Comparison of ENCODE assay signal across 8 cellular contexts in genomic region chr22:31943206-31943975, GRCh38. TPM values are rescaled to one million over a fixed set of nuclear protein-coding genes. Genes with fewer than 3 reads are reported as not detected.
DNase-seq lines count a peak whose midpoint lies in the region; FAIRE-seq and TF ChIP-seq lines count a peak whose summit lies in the region.

No MANE protein-coding gene starts in this region.

- peaks cover 6% of the 10 kb centered on the region for H3K27me3 Mint-ChIP-seq in activated naive CD4-positive, alpha-beta T cell treated with anti-CD3 and anti-CD28 coated beads, Interleukin-2, amount 10 ng/mL, durations not matched to agents 7 days and 5 days
- H3K27me3 Mint-ChIP-seq in brain (no peaks in the 10 kb centered on the region), mesothelial cell of epicardium (ENCODE audit: low read depth) (no peaks in the 10 kb centered on the region)

- H3K4me3 Mint-ChIP-seq in activated naive CD4-positive, alpha-beta T cell treated with anti-CD3 and anti-CD28 coated beads, Interleukin-2, amount 10 ng/mL, durations not matched to agents 7 days and 5 days = no peak overlapping the region
- H3K4me3 Mint-ChIP-seq in brain (peak overlapping the region; percentile 86 to 90 (median 88)), mesothelial cell of epicardium (peak overlapping the region; percentile 87)

- peak overlapping the region; percentile 94 for H3K27ac Mint-ChIP-seq in activated naive CD4-positive, alpha-beta T cell treated with anti-CD3 and anti-CD28 coated beads, Interleukin-2, amount 10 ng/mL, durations not matched to agents 7 days and 5 days
- H3K27ac Mint-ChIP-seq in brain (peak overlapping the region; percentile 65 to 99 (median 94)), mesothelial cell of epicardium (peak overlapping the region; percentile 82)

- no peak for TF ChIP-seq CTCF in brain (conservative IDR thresholded peaks at IDR 0.05)
- TF ChIP-seq CTCF in mesothelial cell of epicardium (IDR thresholded peaks at IDR 0.05; ENCODE audit: unreplicated experiment) = no peak

- H3K4me1 Mint-ChIP-seq in activated naive CD4-positive, alpha-beta T cell treated with anti-CD3 and anti-CD28 coated beads, Interleukin-2, amount 10 ng/mL, durations not matched to agents 7 days and 5 days = peaks cover 31% of the 10 kb centered on the region
- H3K4me1 Mint-ChIP-seq in brain = peaks cover 51% of the 10 kb centered on the region
- H3K4me1 Mint-ChIP-seq in mesothelial cell of epicardium = peaks cover 12% of the 10 kb centered on the region

- H3K36me3 Mint-ChIP-seq in activated naive CD4-positive, alpha-beta T cell treated with anti-CD3 and anti-CD28 coated beads, Interleukin-2, amount 10 ng/mL, durations not matched to agents 7 days and 5 days = peaks cover 11% of the 10 kb centered on the region
- H3K36me3 Mint-ChIP-seq in brain (peaks cover 11% of the 10 kb centered on the region), mesothelial cell of epicardium (peaks cover under 1% of the 10 kb centered on the region)

- FAIRE-seq in urothelium cell line (lab: Jason Lieb, UNC) = peak; percentile 81

- no peaks in the 10 kb centered on the region for H3K9me3 Mint-ChIP-seq in activated naive CD4-positive, alpha-beta T cell treated with anti-CD3 and anti-CD28 coated beads, Interleukin-2, amount 10 ng/mL, durations not matched to agents 7 days and 5 days
- H3K9me3 Mint-ChIP-seq in brain (no peaks in the 10 kb centered on the region), mesothelial cell of epicardium (no peaks in the 10 kb centered on the region)

- CTCF ChIA-PET in activated naive CD4-positive, alpha-beta T cell treated with anti-CD3 and anti-CD28 coated beads, Interleukin-2, amount 10 ng/mL, durations not matched to agents 7 days and 5 days (lab: Charles Lee) = interaction anchor here (1.0 kb wide), 1 partner anchor 277 kb away, joined by 4 read pairs; no protein-coding TSS in a partner anchor

- no peak for DNase-seq in activated naive CD4-positive, alpha-beta T cell treated with anti-CD3 and anti-CD28 coated beads, Interleukin-2, amount 10 ng/mL, durations not matched to agents 7 days and 5 days
- DNase-seq in activated naive CD4-positive, alpha-beta T cell treated with anti-CD3 and anti-CD28 coated beads, Interleukin-2, amount 50 U/mL, for 16 hours = no peak
- DNase-seq in mesothelial cell of epicardium (ENCODE audit: low spot score in 2 of 2, unreplicated experiment in 2 of 2) (no peak), urothelium cell line (ENCODE audit: low spot score) (no peak), NCI-H1092 (lab: John Stamatoyannopoulos, UW) (no peak), NCI-H774 (lab: John Stamatoyannopoulos, UW) (no peak), HT-29 (ENCODE audit: low spot score) (no peak)

RNA-seq across cellular contexts. Expression of gene YWHAH, which starts 0.9 kb away (rescaled TPM):
- 285 TPM for polyA plus RNA-seq in brain (ENCODE audit: insufficient read depth, low read depth, low replicate concordance)
- total RNA-seq in mesothelial cell of epicardium = 57.8 to 65.6 TPM (median 64.4 TPM) in 3 replicates
- 110 and 111 TPM in 2 replicates for total RNA-seq in HT-29 (2014; rRNA removed; shearing (Covaris generic))
